1 cellular context compared by ENCODE assay signal in genomic region chr7:140126435-140127034, GRCh38.
TF ChIP-seq lines count a peak whose summit lies in the region.

No MANE protein-coding gene starts in this region.

TF ChIP-seq in HCT116, 20 proteins besides CTCF, POLR2A, EP300 and RAD21 (continued from another document):
- no peak for TF ChIP-seq REST (IDR thresholded peaks at IDR 0.05; ENCODE audit: low read depth)
- no peak for TF ChIP-seq SRF (IDR thresholded peaks at IDR 0.05; ENCODE audit: low read depth)
- TF ChIP-seq ATF3 (IDR thresholded peaks at IDR 0.05), result no peak
- no peak for TF ChIP-seq POLR2AphosphoS5 (IDR thresholded peaks at IDR 0.05; ENCODE audit: low read depth, low read length)
- TF ChIP-seq ZNF274 (IDR thresholded peaks at IDR 0.05; ENCODE audit: low read depth, low read length), result no peak
- TF ChIP-seq EGR1 (IDR thresholded peaks at IDR 0.05; ENCODE audit: low read depth), result no peak
- no peak for TF ChIP-seq CEBPB (IDR thresholded peaks at IDR 0.05; ENCODE audit: low read depth)
- TF ChIP-seq TCF7L2 (IDR thresholded peaks at IDR 0.05; ENCODE audit: borderline replicate concordance, extremely low read depth, insufficient read depth, insufficient read length), result no peak
- no peak for TF ChIP-seq ZFX (IDR thresholded peaks at IDR 0.05)
